In genomic region chr14:23174266-23174665, GRCh38 we compare ENCODE assay signal across 12 cellular contexts. TPM values are rescaled to one million over a fixed set of nuclear protein-coding genes. Genes with fewer than 3 reads are reported as not detected.
A peak's percentile ranks its signal among the peaks of the same experiment; 100 is the strongest.
DNase-seq lines count a peak whose midpoint lies in the region; ATAC-seq and TF ChIP-seq lines count a peak whose summit lies in the region.
"Had no signal": no experiment of that assay in that cellular context is flagged by ENCODE, and none has a peak within 500 bp of the region (broad histone marks: within the 10 kb centered on the region; RNA-seq: fewer than 3 reads in every experiment).

No MANE protein-coding gene starts in this region.

- no peak for TF ChIP-seq POLR2A in body of pancreas (IDR thresholded peaks at IDR 0.05)

- peaks cover 3% of the 10 kb centered on the region for H3K27me3 Mint-ChIP-seq in glutamatergic neuron (ENCODE audit: unreplicated experiment)

- H3K27me3 ChIP-seq in body of pancreas (no peaks in the 10 kb centered on the region), H7 (ENCODE audit: control insufficient read depth, insufficient read depth, low read length) (no peaks in the 10 kb centered on the region)

- no peak overlapping the region for H3K27ac ChIP-seq in HEK293 (ENCODE audit: extremely low read depth, low read depth, low read length)
- no peak overlapping the region for H3K27ac ChIP-seq in body of pancreas
- H3K27ac ChIP-seq: SJSA1 had no signal

- POLR2A ChIA-PET in HEK293 (lab: Yijun Ruan, JAX), result no interaction called here

- H3K36me3 ChIP-seq in HEK293 (ENCODE audit: control insufficient read depth in 2 of 2, insufficient read depth in 1 of 2, low read length in 2 of 2) (no peaks in the 10 kb centered on the region), body of pancreas (replicated peaks in 1 of 2; ENCODE audit: insufficient read depth in 1 of 2, low read depth in 2 of 2) (no peaks in the 10 kb centered on the region), H7 (replicated peaks; ENCODE audit: control insufficient read depth, insufficient read depth, low read length) (no peaks in the 10 kb centered on the region)
- H3K36me3 ChIP-seq: SJSA1 had no signal

- CTCF ChIA-PET in HEK293 (lab: Yijun Ruan, JAX), result interaction anchor here (0.6 to 10.0 kb wide), 5 partner anchors 9 to 363 kb away, joined by 3 to 68 read pairs (median 3); partner anchors contain the start of genes CEBPE and SLC7A8

- peak; percentile 45 for ATAC-seq in body of pancreas
- ATAC-seq: naive thymus-derived CD4-positive, alpha-beta T cell had no signal

- H3K4me3 ChIP-seq in HEK293 (ENCODE audit: low read depth, low read length) (no peak overlapping the region), body of pancreas (no peak overlapping the region), skeletal muscle cell (ENCODE audit: low read depth, low read length) (no peak overlapping the region), H7 (ENCODE audit: insufficient read depth, low read depth, low read length) (no peak overlapping the region)
- H3K4me3 ChIP-seq: SJSA1 had no signal

- H3K4me1 ChIP-seq in HEK293 (ENCODE audit: control insufficient read depth, insufficient read depth, low read length), result peaks cover 23% of the 10 kb centered on the region
- H3K4me1 ChIP-seq in body of pancreas, result no peaks in the 10 kb centered on the region

- H3K9me3 ChIP-seq in HEK293 (ENCODE audit: control insufficient read depth, insufficient read depth, low read depth, low read length) (no peaks in the 10 kb centered on the region), body of pancreas (no peaks in the 10 kb centered on the region)
- H3K9me3 ChIP-seq: SJSA1 had no signal

- H3K36me3 Mint-ChIP-seq in glutamatergic neuron (ENCODE audit: unreplicated experiment), result no peaks in the 10 kb centered on the region
- H3K36me3 Mint-ChIP-seq: naive thymus-derived CD4-positive, alpha-beta T cell had no signal

- H3K4me3 Mint-ChIP-seq in glutamatergic neuron (ENCODE audit: unreplicated experiment), result peak overlapping the region; percentile 80

- DNase-seq in body of pancreas (no peak), glutamatergic neuron (no peak), skeletal muscle cell (ENCODE audit: low read depth) (peak; percentile 48), DMS153 treated with DMSO at 0.1 percent for 48 hours (lab: John Stamatoyannopoulos, UW; ENCODE audit: unreplicated experiment) (no peak), OCI-M1 (lab: John Stamatoyannopoulos, UW) (no peak), H7 (no peak), SHP77 (lab: John Stamatoyannopoulos, UW) (no peak)
- DNase-seq: naive thymus-derived CD4-positive, alpha-beta T cell; NCI-H1694 treated with DMSO at 0.1 percent for 48 hours had no signal

- WGBS in body of pancreas, 2 donors, result 53 to 58% methylated on average over 2 of the region's 2 CpGs

- TF ChIP-seq CTCF in HEK293 (tag by site-specific recombination; IDR thresholded peaks at IDR 0.05) (no peak), body of pancreas (IDR thresholded peaks at IDR 0.05) (no peak), glutamatergic neuron (IDR thresholded peaks at IDR 0.05; ENCODE audit: partially characterized antibody, unreplicated experiment) (no peak)

- no peaks in the 10 kb centered on the region for H3K9me3 Mint-ChIP-seq in glutamatergic neuron (ENCODE audit: unreplicated experiment)
- H3K9me3 Mint-ChIP-seq: naive thymus-derived CD4-positive, alpha-beta T cell had no signal

- peak overlapping the region; percentile 98 for H3K27ac Mint-ChIP-seq in glutamatergic neuron (ENCODE audit: unreplicated experiment)

- H3K4me1 Mint-ChIP-seq in glutamatergic neuron (ENCODE audit: low read depth, unreplicated experiment), result peaks cover 15% of the 10 kb centered on the region

- intact Hi-C loops in body of pancreas (cut with DNase I), result no loop called here

TF ChIP-seq in HEK293, 187 proteins besides CTCF, POLR2A, EP300 and RAD21:
- TF ChIP-seq ZNF629 (tag by site-specific recombination; IDR thresholded peaks at IDR 0.05) (0 out of 2 replicates have a peak, but pooled peaks have one; percentile 16), ZNF248 (tag by site-specific recombination; IDR thresholded peaks at IDR 0.05) (no peak), ZNF140 (tag by site-specific recombination; IDR thresholded peaks at IDR 0.05) (no peak), WT1 (tag by site-specific recombination; IDR thresholded peaks at IDR 0.05) (no peak), ATF2 (tag by site-specific recombination; IDR thresholded peaks at IDR 0.05; ENCODE audit: low read depth) (peak; percentile 50), PRDM10 (tag by site-specific recombination; IDR thresholded peaks at IDR 0.05) (peak; percentile 42; the same call in 1 of the 2 replicates), GLIS1 (tag by site-specific recombination; IDR thresholded peaks at IDR 0.05) (no peak)

RNA-seq across cellular contexts. Expression of gene SLC7A8, which starts 9.2 kb away (rescaled TPM):
- total RNA-seq in body of pancreas, result 10 to 100 TPM; 17.8 to 18.2 TPM
- 7.9 TPM for total RNA-seq in glutamatergic neuron (ENCODE audit: unreplicated experiment)
- total RNA-seq in H7 (2014; rRNA removed; shearing (Covaris generic)), result 66.7 and 79.1 TPM in 2 replicates

RNA-seq across cellular contexts. Expression of gene CEBPE, which starts 55.2 kb away (rescaled TPM):
- total RNA-seq in body of pancreas (not detected), glutamatergic neuron (ENCODE audit: unreplicated experiment) (not detected)
- total RNA-seq in H7 (2014; rRNA removed; shearing (Covaris generic)), result 0.44 TPM in 1 of 2 replicates, not detected in the other
- total RNA-seq: astrocyte, SJSA1 had no signal
